In genomic region chr22:29882716-29883044, GRCh38 we compare ENCODE assay signal across 8 cellular contexts. TPM values are rescaled to one million over a fixed set of nuclear protein-coding genes. Genes with fewer than 3 reads are reported as not detected.
DNase-seq lines count a peak whose midpoint lies in the region; TF ChIP-seq lines count a peak whose summit lies in the region.

No MANE protein-coding gene starts in this region.

- H3K9me3 Mint-ChIP-seq in activated naive CD4-positive, alpha-beta T cell treated with anti-CD3 and anti-CD28 coated beads, Interleukin-2, amount 50 U/mL, for 24 hours: no peaks in the 10 kb centered on the region
- H3K9me3 Mint-ChIP-seq in immature natural killer cell: no peaks in the 10 kb centered on the region
- no peaks in the 10 kb centered on the region for H3K9me3 Mint-ChIP-seq in type B pancreatic cell

- no peaks in the 10 kb centered on the region for H3K4me1 Mint-ChIP-seq in activated naive CD4-positive, alpha-beta T cell treated with anti-CD3 and anti-CD28 coated beads, Interleukin-2, amount 50 U/mL, for 24 hours
- H3K4me1 Mint-ChIP-seq in immature natural killer cell: peaks cover 0 to 9% of the 10 kb centered on the region in 2 donors
- peaks cover 6% of the 10 kb centered on the region for H3K4me1 Mint-ChIP-seq in type B pancreatic cell (ENCODE audit: unreplicated experiment)

- H4K20me1 ChIP-seq in SU-DHL-6 (ENCODE audit: low read depth, low read length): 0 out of 2 replicates have a peak, but pooled peaks cover 8% of the 10 kb centered on the region

- H3K9me2 ChIP-seq in SU-DHL-6 (replicated peaks; ENCODE audit: insufficient read depth, low read length): no peaks in the 10 kb centered on the region

- no peaks in the 10 kb centered on the region for H3K27me3 ChIP-seq in SU-DHL-6 (ENCODE audit: low read length)

- H3K9me3 ChIP-seq in SU-DHL-6 (ENCODE audit: insufficient read depth, low read length): no peaks in the 10 kb centered on the region

- H3K27me3 Mint-ChIP-seq in activated naive CD4-positive, alpha-beta T cell treated with anti-CD3 and anti-CD28 coated beads, Interleukin-2, amount 50 U/mL, for 24 hours: no peaks in the 10 kb centered on the region
- H3K27me3 Mint-ChIP-seq in immature natural killer cell (ENCODE audit: low read depth in 3 of 3) (peaks cover 3 to 10% (median 4%) of the 10 kb centered on the region in 3 donors), type B pancreatic cell (no peaks in the 10 kb centered on the region)

- no peak overlapping the region for H3K27ac Mint-ChIP-seq in activated naive CD4-positive, alpha-beta T cell treated with anti-CD3 and anti-CD28 coated beads, Interleukin-2, amount 50 U/mL, for 24 hours
- H3K27ac Mint-ChIP-seq in immature natural killer cell (peak overlapping the region in 5 of 6 donors; percentile 24 to 86 (median 73)), type B pancreatic cell (peak overlapping the region; percentile 33)

- no peak for TF ChIP-seq CTCF in SU-DHL-6 (IDR thresholded peaks at IDR 0.05; ENCODE audit: insufficient read depth, low read length, poor library complexity, severe bottlenecking)
- TF ChIP-seq CTCF in type B pancreatic cell (conservative IDR thresholded peaks at IDR 0.05): no peak

- H3K36me3 Mint-ChIP-seq in activated naive CD4-positive, alpha-beta T cell treated with anti-CD3 and anti-CD28 coated beads, Interleukin-2, amount 50 U/mL, for 24 hours: no peaks in the 10 kb centered on the region
- H3K36me3 Mint-ChIP-seq in immature natural killer cell (no peaks in the 10 kb centered on the region), type B pancreatic cell (no peaks in the 10 kb centered on the region)

- H3K4me3 ChIP-seq in SU-DHL-6 (ENCODE audit: insufficient read depth, low read length, poor library complexity, severe bottlenecking): peak overlapping the region; percentile 83

- no peaks in the 10 kb centered on the region for H3K36me3 ChIP-seq in SU-DHL-6 (ENCODE audit: low read length)

- H2AFZ ChIP-seq in SU-DHL-6 (ENCODE audit: low read depth, low read length, severe bottlenecking): no peak overlapping the region

- H3K79me2 ChIP-seq in SU-DHL-6 (ENCODE audit: insufficient read depth, low read length): peaks cover 3% of the 10 kb centered on the region; the same call in 1 of the 2 replicates

- peak overlapping the region; percentile 52 for H3K4me2 ChIP-seq in SU-DHL-6 (ENCODE audit: low read depth, low read length, poor library complexity, severe bottlenecking)

- H3K27ac ChIP-seq in SU-DHL-6 (ENCODE audit: low read depth, low read length): no peak overlapping the region

- peak overlapping the region; percentile 79 for H3K9ac ChIP-seq in SU-DHL-6 (ENCODE audit: low read length)

- no peak for DNase-seq in activated naive CD4-positive, alpha-beta T cell treated with anti-CD3 and anti-CD28 coated beads, Interleukin-2, amount 50 U/mL, for 16 hours
- no peak for DNase-seq in immature natural killer cell
- DNase-seq in type B pancreatic cell (ENCODE audit: extremely low spot score, unreplicated experiment): no peak
- DNase-seq in cerebellum (ENCODE audit: low spot score): no peak
- DNase-seq in HuH-7 (ENCODE audit: low spot score): no peak
- DNase-seq in DMS153 (lab: John Stamatoyannopoulos, UW): no peak

- no peaks in the 10 kb centered on the region for H3F3A ChIP-seq in SU-DHL-6 (ENCODE audit: insufficient read depth)

- H3K4me3 Mint-ChIP-seq in activated naive CD4-positive, alpha-beta T cell treated with anti-CD3 and anti-CD28 coated beads, Interleukin-2, amount 50 U/mL, for 24 hours: peak overlapping the region; percentile 94
- H3K4me3 Mint-ChIP-seq in immature natural killer cell: peak overlapping the region; percentile 61 to 92 (median 92)
- H3K4me3 Mint-ChIP-seq in type B pancreatic cell: no peak overlapping the region

RNA-seq across cellular contexts. Expression of gene MTMR3, which starts 0.3 kb away (rescaled TPM):
- polyA plus RNA-seq in immature natural killer cell: 10 to 100 TPM; 11.2 to 21.9 (median 11.9) TPM
- total RNA-seq in type B pancreatic cell (ENCODE audit: low replicate concordance): 50.2 and 54.3 TPM in 2 replicates
- total RNA-seq in cerebellum: 82.6 TPM

RNA-seq across cellular contexts. Expression of gene ASCC2, which starts 44.6 kb away (rescaled TPM):
- polyA plus RNA-seq in immature natural killer cell: 10 to 100 TPM; 31.2 to 70.8 (median 40.8) TPM
- 47.6 and 58.4 TPM in 2 replicates for total RNA-seq in type B pancreatic cell (ENCODE audit: low replicate concordance)
- total RNA-seq in cerebellum: 35.4 TPM
